Comparison of ENCODE assay signal across 20 cellular contexts in the genomic region with DNA sequence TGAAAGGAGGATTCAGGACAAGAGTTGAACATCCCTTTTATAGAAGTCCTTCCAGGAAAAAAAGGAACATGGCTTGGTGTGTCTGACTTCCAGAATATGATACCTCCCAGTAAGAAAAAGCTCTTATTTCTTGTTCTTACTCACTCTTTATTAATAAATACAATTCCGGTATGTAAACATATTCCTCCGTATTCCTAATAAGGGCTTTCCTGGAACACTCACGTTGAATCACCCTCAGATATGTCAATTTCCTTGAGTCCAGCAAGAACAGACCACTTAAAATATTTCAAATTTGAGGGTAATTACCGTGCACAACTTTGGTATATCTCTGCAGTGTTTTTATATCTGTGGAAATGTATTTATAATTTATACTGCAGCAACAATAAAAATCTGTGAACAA.
DNase-seq lines count a peak whose midpoint lies in the region; ATAC-seq, FAIRE-seq and TF ChIP-seq lines count a peak whose summit lies in the region.
"Had no signal": no experiment of that assay in that cellular context is flagged by ENCODE, and none has a peak within 500 bp of the region (broad histone marks: within the 10 kb centered on the region; RNA-seq: fewer than 3 reads in every experiment).

No MANE protein-coding gene starts in this region.

- dilution Hi-C loops in endothelial cell of umbilical vein (cut with MboI; ENCODE audit: extremely low pct_ligation_motif_present, low sequenced_read_pairs) = no loop called here

- no peak overlapping the region for H2BK120ac ChIP-seq in mesenchymal stem cell (ENCODE audit: low read depth, low read length)

- H3K9ac ChIP-seq in endothelial cell of umbilical vein (replicated peaks; ENCODE audit: extremely low read depth, insufficient read depth, low read length) (no peak overlapping the region), mesenchymal stem cell (ENCODE audit: low read length) (no peak overlapping the region)
- H3K9ac ChIP-seq: BLaER1, GM23248 had no signal

- ATAC-seq in RWPE2 (ENCODE audit: low read depth) = peak; percentile 85
- ATAC-seq: CD8-positive, alpha-beta T cell; Panc1 had no signal

- H2AFZ ChIP-seq in endothelial cell of umbilical vein (ENCODE audit: low read depth, low read length) = no peak overlapping the region
- no peak overlapping the region for H2AFZ ChIP-seq in mesenchymal stem cell (ENCODE audit: low read depth, low read length)
- H2AFZ ChIP-seq: GM23248 had no signal

- no peak overlapping the region for H3K4me2 ChIP-seq in endothelial cell of umbilical vein (ENCODE audit: insufficient read depth, low read length)
- no peak overlapping the region for H3K4me2 ChIP-seq in mesenchymal stem cell (ENCODE audit: low read length, poor library complexity, severe bottlenecking)
- H3K4me2 ChIP-seq: BLaER1 had no signal

- no peak overlapping the region for H2BK12ac ChIP-seq in mesenchymal stem cell (ENCODE audit: low read length in 2 of 2)

- H3K27ac ChIP-seq in RWPE2 (ENCODE audit: poor library complexity, severe bottlenecking) = peak overlapping the region; percentile 22
- no peak overlapping the region for H3K27ac ChIP-seq in endothelial cell of umbilical vein (ENCODE audit: insufficient read depth, low read depth, low read length)
- H3K27ac ChIP-seq in mesenchymal stem cell (ENCODE audit: low read length, poor library complexity, severe bottlenecking) = no peak overlapping the region
- H3K27ac ChIP-seq: BLaER1, GM23248 had no signal

- POLR2A ChIA-PET in endothelial cell of umbilical vein (lab: Charles Lee) = interaction anchor here (0.5 kb wide), 1 partner anchor 564 kb away, joined by 6 read pairs; no protein-coding TSS in a partner anchor

- no peak overlapping the region for H2BK15ac ChIP-seq in mesenchymal stem cell (ENCODE audit: low read depth, poor library complexity, severe bottlenecking)

- H3K9me1 ChIP-seq in endothelial cell of umbilical vein (replicated peaks; ENCODE audit: control insufficient read depth, extremely low read depth, insufficient read depth, low read length) = no peaks in the 10 kb centered on the region

- 43% methylated on average over 2 of the region's 4 CpGs for WGBS in mesenchymal stem cell

- H4K91ac ChIP-seq in mesenchymal stem cell (ENCODE audit: low read length) = no peak overlapping the region

- H3K36me3 ChIP-seq in RWPE2 (ENCODE audit: low read depth) (no peaks in the 10 kb centered on the region), endothelial cell of umbilical vein (ENCODE audit: control insufficient read depth in 2 of 2, extremely low read depth in 1 of 2, insufficient read depth in 2 of 2, low read length in 2 of 2) (no peaks in the 10 kb centered on the region), mesenchymal stem cell (ENCODE audit: control insufficient read depth in 1 of 2, insufficient read depth in 2 of 2, low read depth in 1 of 2, low read length in 2 of 2) (no peaks in the 10 kb centered on the region)

- no peak overlapping the region for H3K4me3 ChIP-seq in RWPE2 (ENCODE audit: severe bottlenecking)
- no peak overlapping the region for H3K4me3 ChIP-seq in endothelial cell of umbilical vein (replicated peaks in 1 of 3; ENCODE audit: insufficient read depth in 1 of 3, low read depth in 1 of 3, low read length in 3 of 3)
- H3K4me3 ChIP-seq in mesenchymal stem cell (ENCODE audit: insufficient read depth in 1 of 2, low read depth in 1 of 2, low read length in 2 of 2) = no peak overlapping the region
- H3K4me3 ChIP-seq: BLaER1, GM23248 had no signal

- H3K9me3 ChIP-seq in RWPE2 (ENCODE audit: severe bottlenecking) = no peaks in the 10 kb centered on the region
- no peaks in the 10 kb centered on the region for H3K9me3 ChIP-seq in endothelial cell of umbilical vein (replicated peaks; ENCODE audit: control insufficient read depth, insufficient read depth, low read length)
- H3K9me3 ChIP-seq in mesenchymal stem cell (ENCODE audit: control insufficient read depth, low read length) = peaks cover 9% of the 10 kb centered on the region
- H3K9me3 ChIP-seq: BLaER1 had no signal

- H3K14ac ChIP-seq in mesenchymal stem cell (ENCODE audit: low read length in 2 of 2) = no peak overlapping the region

- no peaks in the 10 kb centered on the region for H3K79me2 ChIP-seq in endothelial cell of umbilical vein (ENCODE audit: control insufficient read depth, insufficient read depth, low read length)

- H3K4ac ChIP-seq in mesenchymal stem cell (ENCODE audit: low read depth in 1 of 2, low read length in 2 of 2) = no peak overlapping the region

- H3K4me1 ChIP-seq in RWPE2 (ENCODE audit: insufficient read depth, poor library complexity, severe bottlenecking) = peaks cover 18% of the 10 kb centered on the region
- H3K4me1 ChIP-seq in endothelial cell of umbilical vein (ENCODE audit: control insufficient read depth, extremely low read depth, insufficient read depth, low read length) = peaks cover 3% of the 10 kb centered on the region
- no peaks in the 10 kb centered on the region for H3K4me1 ChIP-seq in mesenchymal stem cell (ENCODE audit: control insufficient read depth, insufficient read depth, low read depth, low read length)

- no peak for TF ChIP-seq POLR2A in endothelial cell of umbilical vein (IDR thresholded peaks at IDR 0.05; ENCODE audit: low read depth, low read length)

- CTCF ChIA-PET in endothelial cell of umbilical vein (lab: Charles Lee) = interaction anchor here (1.2 to 1.8 kb wide), 2 partner anchors 13 to 780 kb away, joined by 4 read pairs; no protein-coding TSS in a partner anchor

- intact Hi-C loops in endothelial cell of umbilical vein (cut with micrococcal nuclease) = loop anchor here (2.0 kb wide), 1 partner anchor 53 kb away; no protein-coding TSS in a partner anchor

- no peak overlapping the region for H4K8ac ChIP-seq in mesenchymal stem cell (ENCODE audit: low read length)

- no peaks in the 10 kb centered on the region for H3K79me1 ChIP-seq in mesenchymal stem cell (replicated peaks; ENCODE audit: low read length, poor library complexity, severe bottlenecking)

- no peak for TF ChIP-seq CTCF in RWPE2 (IDR thresholded peaks at IDR 0.05; ENCODE audit: poor library complexity, severe bottlenecking)
- TF ChIP-seq CTCF in endothelial cell of umbilical vein (IDR thresholded peaks at IDR 0.05; ENCODE audit: extremely low read depth in 1 of 2, insufficient read depth in 1 of 2, low read depth in 1 of 2, low read length in 2 of 2) = no peak

- no peak overlapping the region for H3K18ac ChIP-seq in mesenchymal stem cell (ENCODE audit: low read depth in 1 of 2, low read length in 2 of 2)

- no peak overlapping the region for H3K23ac ChIP-seq in mesenchymal stem cell (ENCODE audit: low read length in 2 of 2)

- H2BK5ac ChIP-seq in mesenchymal stem cell (ENCODE audit: low read depth, low read length, poor library complexity, severe bottlenecking) = no peak overlapping the region

- DNase-seq in HT1080 (ENCODE audit: low read depth) (peak; percentile 42), RWPE2 (ENCODE audit: low spot score) (no peak), endothelial cell of umbilical vein (ENCODE audit: low read depth, low spot score) (peak; percentile 30), mesenchymal stem cell (peak; percentile 33), SW480 (ENCODE audit: low spot score) (no peak), SIG-M5 (lab: John Stamatoyannopoulos, UW) (no peak)
- DNase-seq in activated CD8-positive, alpha-beta memory T cell treated with anti-CD3 and anti-CD28 coated beads for 24 hours = no peak
- DNase-seq: CD8-positive, alpha-beta T cell; DMS79 treated with DMSO at 0.1 percent for 48 hours; GF-D8; NCI-H1105; NCI-H1694; NCI-H510A treated with DMSO at 0.1 percent for 48 hours; NCI-H82; SHP77 treated with DMSO at 0.1 percent for 48 hours had no signal

- peak; percentile 58 for FAIRE-seq in endothelial cell of umbilical vein (lab: Jason Lieb, UNC)
- FAIRE-seq: GM12891, GM18507 had no signal

- no peak overlapping the region for H2AK5ac ChIP-seq in mesenchymal stem cell (ENCODE audit: low read length, severe bottlenecking)

- no peaks in the 10 kb centered on the region for H4K20me1 ChIP-seq in endothelial cell of umbilical vein (replicated peaks; ENCODE audit: control insufficient read depth, extremely low read depth, insufficient read depth, low read length)
- H4K20me1 ChIP-seq: BLaER1 had no signal

- no peaks in the 10 kb centered on the region for H3K27me3 ChIP-seq in RWPE2 (ENCODE audit: insufficient read depth, poor library complexity, severe bottlenecking)
- peaks cover 0 to 1% of the 10 kb centered on the region in 2 experiments for H3K27me3 ChIP-seq in endothelial cell of umbilical vein (ENCODE audit: control insufficient read depth in 2 of 2, insufficient read depth in 2 of 2, low read length in 2 of 2)
- H3K27me3 ChIP-seq in mesenchymal stem cell (ENCODE audit: control insufficient read depth in 1 of 2, insufficient read depth in 1 of 2, low read length in 2 of 2) = no peaks in the 10 kb centered on the region
- H3K27me3 ChIP-seq: BLaER1 had no signal

- BruUV-seq in endothelial cell of umbilical vein (replicated peaks; lab: Mats Ljungman, UMichigan) = no TSS peak

TF ChIP-seq in endothelial cell of umbilical vein, 7 proteins besides CTCF, POLR2A, EP300 and RAD21:
- TF ChIP-seq JUN (IDR thresholded peaks at IDR 0.05; ENCODE audit: borderline replicate concordance, insufficient read depth, insufficient read length, low read depth) = no peak
- TF ChIP-seq FOS (IDR thresholded peaks at IDR 0.05; ENCODE audit: borderline replicate concordance, insufficient read depth, low read length) = peak; percentile 40

Comparison
In these comparisons a context has a peak if more than half of its experiments do, and no peak if none do; other contexts are left out.
1. DNase-seq: peak in HT1080 (single experiment), endothelial cell of umbilical vein (single experiment) and mesenchymal stem cell (single experiment); none in RWPE2 (single experiment), SW480 (single experiment), activated CD8-positive, alpha-beta memory T cell treated with anti-CD3 and anti-CD28 coated beads for 24 hours (single experiment) and SIG-M5 (single experiment).